9 cellular contexts compared by ENCODE assay signal in genomic region chr15:95839367-95839782, GRCh38.
DNase-seq lines count a peak whose midpoint lies in the region; ATAC-seq and TF ChIP-seq lines count a peak whose summit lies in the region.
"Had no signal": no experiment of that assay in that cellular context is flagged by ENCODE, and none has a peak within 500 bp of the region (broad histone marks: within the 10 kb centered on the region; RNA-seq: fewer than 3 reads in every experiment).

No MANE protein-coding gene starts in this region.

- TF ChIP-seq CTCF in GM10266 (IDR thresholded peaks at IDR 0.05; ENCODE audit: control insufficient read depth, insufficient read depth, low read depth, missing control alignments) = no peak
- no peak for TF ChIP-seq CTCF in GM20000 (IDR thresholded peaks at IDR 0.05; ENCODE audit: extremely low read depth, missing control alignments)

- H3K27ac ChIP-seq in caudate nucleus (ENCODE audit: low read depth, low read length) = no peak overlapping the region

- in situ Hi-C loops in KBM-7 (cut with MboI; ENCODE audit: low pct_unique_long_range_greater_than_20kb, low sequenced_read_pairs) = no loop called here

- ATAC-seq in HG03280 (IDR thresholded peaks at IDR 0.05; ENCODE audit: unreplicated experiment) = peak; percentile 84

- DNase-seq in GM10266 (ENCODE audit: extremely low spot score) (peak; percentile 18), GM20000 (ENCODE audit: low spot score) (peak; percentile 22), fibroblast of peridontal ligament (ENCODE audit: extremely low read depth) (peak; percentile 11), cerebellar cortex (ENCODE audit: low spot score) (no peak), caudate nucleus (lab: John Stamatoyannopoulos, UW) (no peak), HuH-7.5 (ENCODE audit: low spot score) (no peak), KBM-7 (no peak)
- DNase-seq: activated effector memory CD4-positive, alpha-beta T cell treated with Interleukin-2 at 50 U/mL for 16 hours had no signal

Comparison
In these comparisons a context has a peak if more than half of its experiments do, and no peak if none do; other contexts are left out.
1. DNase-seq: peak in GM10266 (single experiment), GM20000 (single experiment) and fibroblast of peridontal ligament (single experiment); none in cerebellar cortex (single experiment), caudate nucleus (0 of 61), HuH-7.5 (single experiment) and KBM-7 (single experiment).